In genomic region chr13:57948884-57949283, GRCh38 we compare ENCODE assay signal across 26 cellular contexts.
"Had no signal": no experiment of that assay in that cellular context is flagged by ENCODE, and none has a peak within 500 bp of the region (broad histone marks: within the 10 kb centered on the region; RNA-seq: fewer than 3 reads in every experiment).

No MANE protein-coding gene starts in this region.

- H3K27ac ChIP-seq: ascending aorta, epithelial cell of prostate, esophagus squamous epithelium, WERI-Rb-1 had no signal

- H3K27me3 ChIP-seq: ascending aorta, esophagus squamous epithelium had no signal

- H3K9me3 ChIP-seq: ascending aorta had no signal

- H3K4me1 ChIP-seq: ascending aorta, esophagus squamous epithelium had no signal

- H3K36me3 ChIP-seq: ascending aorta, esophagus squamous epithelium, WERI-Rb-1 had no signal

- H3K4me3 ChIP-seq: ascending aorta, esophagus squamous epithelium had no signal

- ATAC-seq: activated CD4-positive, CD25-positive, alpha-beta regulatory T cell treated with anti-CD3 and anti-CD28 coated beads, Interleukin-2, amount 50 U/mL, for 24 hours; activated CD8-positive, alpha-beta T cell treated with anti-CD3 and anti-CD28 coated beads for 36 hours; activated naive CD4-positive, alpha-beta T cell treated with anti-CD3 and anti-CD28 coated beads, Interleukin-2, amount 50 U/mL, for 72 hours; activated T-cell treated with anti-CD3 and anti-CD28 coated beads, Interleukin-2, amount 50 U/mL, for 72 hours; effector memory CD8-positive, alpha-beta T cell; T-cell had no signal

- DNase-seq: activated B cell treated with CpG ODN at 0.5 μM for 24 hours; activated CD4-positive, alpha-beta T cell treated with anti-CD3 and anti-CD28 coated beads for 48 hours; activated CD4-positive, alpha-beta T cell treated with anti-CD3 and anti-CD28 coated beads, Interleukin-2, amount 50 U/mL, for 1 hour; activated CD4-positive, alpha-beta T cell treated with anti-CD3 and anti-CD28 coated beads, Interleukin-2, amount 50 U/mL, for 48 hours; activated CD8-positive, alpha-beta memory T cell treated with anti-CD3 and anti-CD28 coated beads for 24 hours; activated CD8-positive, alpha-beta T cell treated with anti-CD3 and anti-CD28 coated beads for 36 hours; activated gamma-delta T cell; activated naive CD4-positive, alpha-beta T cell; activated naive CD4-positive, alpha-beta T cell treated with anti-CD3 and anti-CD28 coated beads, Interleukin-2, amount 10 ng/mL, durations not matched to agents 7 days and 5 days; activated naive CD8-positive, alpha-beta T cell treated with anti-CD3 and anti-CD28 coated beads, Interleukin-2, amount 10 ng/mL, durations not matched to agents 7 days and 5 days; activated T-cell treated with anti-CD3 and anti-CD28 coated beads, Interleukin-2, amount 50 U/mL, for 1 hour; activated T-cell treated with anti-CD3 and anti-CD28 coated beads, Interleukin-2, amount 50 U/mL, for 72 hours; caudate nucleus; cortex of kidney; dermis blood vessel endothelial cell; effector CD4-positive, alpha-beta T cell; effector memory CD8-positive, alpha-beta T cell; esophagus squamous epithelium; head of caudate nucleus; T-cell; T1000; WERI-Rb-1 had no signal
